9 cellular contexts compared by ENCODE assay signal in the genomic region with DNA sequence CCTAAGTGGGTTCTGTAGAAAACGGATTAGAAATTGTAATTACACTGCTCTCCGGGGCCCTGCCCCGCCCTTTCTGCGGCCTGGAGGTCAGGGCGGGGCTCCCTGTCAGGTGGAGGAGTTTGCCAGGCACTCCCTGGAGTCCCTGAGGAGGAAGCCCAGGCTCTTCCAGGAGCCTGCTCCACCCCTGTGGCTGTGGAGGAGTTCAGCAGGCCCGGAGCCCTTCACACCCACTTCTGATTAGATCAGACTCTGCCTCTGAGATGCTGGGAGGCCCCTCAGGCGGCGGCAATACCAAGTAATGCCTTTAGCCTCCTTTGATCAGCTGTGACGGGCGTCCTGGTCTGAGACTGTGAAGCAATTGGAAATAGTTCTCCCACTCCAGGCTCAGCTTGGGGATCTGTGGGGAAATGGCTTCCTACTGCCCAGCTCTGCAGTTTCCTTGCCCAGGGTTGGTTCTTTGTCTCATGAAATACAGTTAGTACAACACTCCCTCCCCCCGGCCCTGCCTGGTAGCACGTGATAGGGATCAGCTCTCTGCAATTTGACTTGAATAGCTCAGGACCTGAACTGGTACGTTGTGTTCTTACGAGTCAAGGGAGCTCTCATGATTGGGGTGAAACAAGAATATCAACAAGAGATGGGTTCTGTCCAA. TPM values are rescaled to one million over a fixed set of nuclear protein-coding genes. Genes with fewer than 3 reads are reported as not detected.
DNase-seq lines count a peak whose midpoint lies in the region; ATAC-seq and TF ChIP-seq lines count a peak whose summit lies in the region.
"Had no signal": no experiment of that assay in that cellular context is flagged by ENCODE, and none has a peak within 500 bp of the region (broad histone marks: within the 10 kb centered on the region; RNA-seq: fewer than 3 reads in every experiment).

No MANE protein-coding gene starts in this region.

- no peaks in the 10 kb centered on the region for H3K36me3 ChIP-seq in ACC112 (ENCODE audit: insufficient read depth, low read length)
- no peaks in the 10 kb centered on the region for H3K36me3 ChIP-seq in PC-9 (ENCODE audit: low read depth)
- H3K36me3 ChIP-seq in ascending aorta, result peaks cover 0 to 4% of the 10 kb centered on the region in 2 donors
- no peaks in the 10 kb centered on the region for H3K36me3 ChIP-seq in CD8-positive, alpha-beta T cell (ENCODE audit: insufficient read depth, low read length)

- no peak overlapping the region for H3K27ac Mint-ChIP-seq in CD8-positive, alpha-beta T cell

- no peaks in the 10 kb centered on the region for H3K36me3 Mint-ChIP-seq in CD8-positive, alpha-beta T cell
- H3K36me3 Mint-ChIP-seq: CD4-positive, CD25-positive, alpha-beta regulatory T cell had no signal

- CTCF ChIA-PET in PC-9 (lab: Charles Lee), result no interaction called here
- CTCF ChIA-PET in CD8-positive, alpha-beta T cell (lab: Charles Lee), result interaction anchor here (1.2 to 1.3 kb wide), 2 partner anchors 39 to 68 kb away, joined by 3 read pairs; no protein-coding TSS in a partner anchor

- H3K79me2 ChIP-seq in ACC112 (ENCODE audit: control insufficient read depth, insufficient read depth, low read length, unreplicated experiment) (no peaks in the 10 kb centered on the region), PC-9 (ENCODE audit: low read depth) (peaks cover 11% of the 10 kb centered on the region)

- H3K27ac ChIP-seq in ACC112 (ENCODE audit: low read depth, low read length), result peak overlapping the region; percentile 46
- H3K27ac ChIP-seq in PC-9, result peak overlapping the region; percentile 66
- H3K27ac ChIP-seq in ascending aorta, result no peak overlapping the region
- H3K27ac ChIP-seq in CD8-positive, alpha-beta T cell (ENCODE audit: low read depth, low read length), result no peak overlapping the region

- ATAC-seq in HG02642 (IDR thresholded peaks at IDR 0.05; ENCODE audit: poor library complexity, unreplicated experiment), result no peak
- ATAC-seq in CD8-positive, alpha-beta T cell, result no peak

- no peaks in the 10 kb centered on the region for H3K27me3 ChIP-seq in ACC112 (ENCODE audit: insufficient read depth, low read length)
- no peaks in the 10 kb centered on the region for H3K27me3 ChIP-seq in PC-9 (ENCODE audit: insufficient read depth, low read depth)
- H3K27me3 ChIP-seq in ascending aorta, result no peaks in the 10 kb centered on the region
- H3K27me3 ChIP-seq in CD8-positive, alpha-beta T cell (ENCODE audit: insufficient read depth, low read length), result no peaks in the 10 kb centered on the region

- H3K27me3 Mint-ChIP-seq in CD8-positive, alpha-beta T cell (ENCODE audit: low read depth), result no peaks in the 10 kb centered on the region
- H3K27me3 Mint-ChIP-seq: CD4-positive, CD25-positive, alpha-beta regulatory T cell had no signal

- DNase-seq in PC-9, result peak; percentile 92 to 93
- DNase-seq in erythroblast (lab: John Stamatoyannopoulos, UW), result peak; percentile 82 to 83
- peak; percentile 32 for DNase-seq in myocyte (ENCODE audit: low read depth)
- no peak for DNase-seq in ascending aorta (ENCODE audit: low spot score in 2 of 2)
- DNase-seq in OCI-M2 (lab: John Stamatoyannopoulos, UW; ENCODE audit: unreplicated experiment), result no peak
- no peak for DNase-seq in CD8-positive, alpha-beta T cell
- DNase-seq: CD4-positive, CD25-positive, alpha-beta regulatory T cell had no signal

- H3K4me3 ChIP-seq in ACC112 (ENCODE audit: low read depth, low read length) (no peak overlapping the region), PC-9 (no peak overlapping the region), ascending aorta (no peak overlapping the region)
- no peak overlapping the region for H3K4me3 ChIP-seq in CD8-positive, alpha-beta T cell (ENCODE audit: low read depth, low read length)

- H3K9me3 ChIP-seq in PC-9 (ENCODE audit: insufficient read depth, low read depth), result no peaks in the 10 kb centered on the region
- H3K9me3 ChIP-seq in ascending aorta, result no peaks in the 10 kb centered on the region
- H3K9me3 ChIP-seq in CD8-positive, alpha-beta T cell (ENCODE audit: low read length), result no peaks in the 10 kb centered on the region

- no peak for TF ChIP-seq POLR2A in erythroblast (IDR thresholded peaks at IDR 0.05; ENCODE audit: low read length)

- H2AFZ ChIP-seq in ACC112 (ENCODE audit: low read length, unreplicated experiment), result no peak overlapping the region
- H2AFZ ChIP-seq in PC-9, result no peak overlapping the region

- H3K4me1 ChIP-seq in ACC112 (ENCODE audit: control insufficient read depth, insufficient read depth, low read length, unreplicated experiment) (peaks cover 10% of the 10 kb centered on the region), PC-9 (replicated peaks; ENCODE audit: insufficient read depth) (peaks cover 15% of the 10 kb centered on the region), ascending aorta (no peaks in the 10 kb centered on the region)
- peaks cover 5% of the 10 kb centered on the region for H3K4me1 ChIP-seq in CD8-positive, alpha-beta T cell (ENCODE audit: insufficient read depth, low read length)

- no peak overlapping the region for H3K4me3 Mint-ChIP-seq in CD8-positive, alpha-beta T cell
- H3K4me3 Mint-ChIP-seq: CD4-positive, CD25-positive, alpha-beta regulatory T cell had no signal

- intact Hi-C loops in PC-9 (cut with micrococcal nuclease; ENCODE audit: unreplicated experiment), result loop anchor here (1.0 kb wide), 2 partner anchors 9 to 20 kb away; no protein-coding TSS in a partner anchor
- intact Hi-C loops in ascending aorta (cut with DNase I), result no loop called here
- intact Hi-C loops in CD8-positive, alpha-beta T cell (cut with DNase I, micrococcal nuclease), result no loop called here

- TF ChIP-seq CTCF in PC-9 (conservative IDR thresholded peaks at IDR 0.05), result no peak
- no peak for TF ChIP-seq CTCF in ascending aorta (IDR thresholded peaks at IDR 0.05)
- TF ChIP-seq CTCF in CD8-positive, alpha-beta T cell (IDR thresholded peaks at IDR 0.05), result no peak

- no peaks in the 10 kb centered on the region for H3K9me2 ChIP-seq in PC-9 (ENCODE audit: insufficient read depth)

- TSS peak; percentile 7 for BruUV-seq in PC-9 (replicated peaks; lab: Mats Ljungman, UMichigan)

- H4K20me1 ChIP-seq in PC-9 (ENCODE audit: insufficient read depth), result no peaks in the 10 kb centered on the region

- H3K4me1 Mint-ChIP-seq in CD8-positive, alpha-beta T cell (ENCODE audit: low read depth), result peaks cover 4% of the 10 kb centered on the region

- peaks cover 5% of the 10 kb centered on the region; the same call in 1 of the 2 replicates for H3F3A ChIP-seq in PC-9 (ENCODE audit: insufficient read depth, low read depth)

- no peaks in the 10 kb centered on the region for H3K9me3 Mint-ChIP-seq in CD8-positive, alpha-beta T cell

- peak overlapping the region; percentile 66 for H3K4me2 ChIP-seq in PC-9

- POLR2A ChIA-PET in PC-9 (lab: Charles Lee; ENCODE audit: unreplicated experiment), result interaction anchor here (0.8 kb wide), 1 partner anchor 20 kb away, joined by 3 read pairs; no protein-coding TSS in a partner anchor
- POLR2A ChIA-PET in CD8-positive, alpha-beta T cell (lab: Charles Lee), result no interaction called here

RNA-seq across cellular contexts. Expression of gene BAIAP2, which starts 22.3 kb away (rescaled TPM):
- 109 and 125 TPM in 2 replicates for total RNA-seq in PC-9 (2021)
- 27.4 and 41.1 TPM in 2 replicates for total RNA-seq in myocyte
- polyA plus RNA-seq in myocyte (2012), result 102 TPM
- 14.4 TPM for total RNA-seq in ascending aorta
- 1 to 10 TPM; 8.5 to 9.1 TPM for total RNA-seq in CD8-positive, alpha-beta T cell

Comparison
In these comparisons a context has a peak if more than half of its experiments do, and no peak if none do; other contexts are left out.
1. H3K27ac ChIP-seq: peak in ACC112 (single experiment) and PC-9 (single experiment); none in ascending aorta (0 of 2) and CD8-positive, alpha-beta T cell (single experiment).
2. DNase-seq: peak in PC-9 (2 of 2), erythroblast (2 of 2) and myocyte (single experiment); none in ascending aorta (0 of 2), OCI-M2 (single experiment) and CD8-positive, alpha-beta T cell (0 of 7).